2 cellular contexts compared by ENCODE assay signal in genomic region chr14:61391119-61391518, GRCh38.
A peak's percentile ranks its signal among the peaks of the same experiment; 100 is the strongest.
TF ChIP-seq lines count a peak whose summit lies in the region.

No MANE protein-coding gene starts in this region.

TF ChIP-seq in GM12878, 131 proteins besides CTCF, POLR2A, EP300 and RAD21:
- peak; percentile 34; the same call in 1 of the 2 replicates for TF ChIP-seq ATF2 (IDR thresholded peaks at IDR 0.05; ENCODE audit: low read length)
- peak; percentile 5 for TF ChIP-seq CUX1 (IDR thresholded peaks at IDR 0.05; ENCODE audit: insufficient replicate concordance, low read depth, low read length)
- no peak for TF ChIP-seq NR2C2 (IDR thresholded peaks at IDR 0.05; ENCODE audit: borderline replicate concordance, control insufficient read depth, insufficient read length, low read depth)
- no peak for TF ChIP-seq CHD1 (IDR thresholded peaks at IDR 0.05; ENCODE audit: low read depth, low read length)
- peak; percentile 22; the same call in 1 of the 2 replicates for TF ChIP-seq ZNF24 (IDR thresholded peaks at IDR 0.05)
- TF ChIP-seq NFIC (IDR thresholded peaks at IDR 0.05; ENCODE audit: low read depth, low read length): peak; percentile 74
- peak; percentile 26; the same call in 1 of the 2 replicates for TF ChIP-seq JUNB (IDR thresholded peaks at IDR 0.05)
- no peak for TF ChIP-seq CBFB (IDR thresholded peaks at IDR 0.05; ENCODE audit: low read depth)
- TF ChIP-seq IKZF2 (IDR thresholded peaks at IDR 0.05): peak; percentile 28 to 29; a peak in 2 of 4 replicates
- TF ChIP-seq RELB (IDR thresholded peaks at IDR 0.05; ENCODE audit: low read depth): peak; percentile 74
- TF ChIP-seq RUNX3 (IDR thresholded peaks at IDR 0.05; ENCODE audit: low read length): peak; percentile 79

TF ChIP-seq in SK-N-SH, 30 proteins besides CTCF, POLR2A, EP300 and RAD21:
- TF ChIP-seq TAF1 (IDR thresholded peaks at IDR 0.05; ENCODE audit: borderline replicate concordance, low read depth, low read length) (no peak), TEAD4 (IDR thresholded peaks at IDR 0.05; ENCODE audit: borderline replicate concordance, insufficient read depth) (no peak), ZBTB33 (IDR thresholded peaks at IDR 0.05; ENCODE audit: borderline replicate concordance, low read depth) (no peak), YY1 (IDR thresholded peaks at IDR 0.05; ENCODE audit: low read depth) (no peak), SIN3A (IDR thresholded peaks at IDR 0.05; ENCODE audit: borderline replicate concordance, low read depth, low read length) (no peak)
